Comparison of ENCODE assay signal across 8 cellular contexts in the genomic region with DNA sequence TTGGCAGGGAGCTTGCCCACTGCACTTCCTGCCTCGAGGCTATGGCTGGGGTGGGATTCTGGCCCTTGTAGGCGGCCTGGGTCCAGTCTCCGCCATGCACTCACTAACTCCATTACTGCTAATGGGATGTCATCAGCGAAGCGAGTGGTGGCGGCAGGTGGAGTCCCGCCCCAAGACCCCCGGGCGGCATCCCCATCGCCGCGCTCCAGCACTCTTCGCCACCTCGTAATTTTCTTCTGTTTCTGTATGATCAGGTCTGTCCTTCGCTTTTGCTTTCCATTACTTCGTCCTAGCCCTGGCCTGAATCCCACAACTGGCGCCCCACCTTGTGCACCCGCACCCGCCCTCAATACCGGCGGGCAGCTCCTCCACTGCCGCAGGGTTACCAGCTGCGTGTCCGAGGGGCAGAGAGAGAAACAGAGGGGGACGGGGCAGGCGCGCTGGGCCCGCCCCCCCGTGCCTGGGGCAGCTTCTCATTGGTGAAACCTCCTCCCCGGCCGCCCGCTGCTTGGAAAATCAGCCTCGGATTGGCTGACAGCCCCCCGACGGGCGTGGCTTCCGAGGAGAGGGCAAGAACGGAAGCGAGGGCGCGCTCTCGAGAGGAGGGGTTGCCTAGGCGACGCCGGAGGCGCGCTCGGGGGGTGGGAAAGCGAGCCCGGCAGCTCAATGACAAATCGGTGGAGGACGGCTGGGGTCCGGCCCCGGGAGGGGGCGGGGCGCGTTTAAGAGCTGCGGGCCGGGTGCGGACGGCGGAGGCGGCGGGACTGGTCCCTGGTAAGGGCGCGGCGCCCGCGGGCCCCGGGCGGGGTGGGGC. TPM values are rescaled to one million over a fixed set of nuclear protein-coding genes. Genes with fewer than 3 reads are reported as not detected.
DNase-seq lines count a peak whose midpoint lies in the region; TF ChIP-seq lines count a peak whose summit lies in the region.

A gene with protein sequence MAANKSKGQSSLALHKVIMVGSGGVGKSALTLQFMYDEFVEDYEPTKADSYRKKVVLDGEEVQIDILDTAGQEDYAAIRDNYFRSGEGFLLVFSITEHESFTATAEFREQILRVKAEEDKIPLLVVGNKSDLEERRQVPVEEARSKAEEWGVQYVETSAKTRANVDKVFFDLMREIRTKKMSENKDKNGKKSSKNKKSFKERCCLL (plus strand): TSS at position 646 of the 814 bp plus-strand sequence. CDS start 25,813 bp downstream, outside the sequence.

- H3K4me1 ChIP-seq in neuronal stem cell (ENCODE audit: control insufficient read depth in 2 of 2, insufficient read depth in 1 of 2, low read depth in 1 of 2, low read length in 2 of 2), result peaks cover 6 to 8% of the 10 kb centered on the region in 2 donors

- H2AK5ac ChIP-seq in neuronal stem cell (ENCODE audit: low read depth, low read length), result no peak within 1 kb of the TSS

- in situ Hi-C loops in SK-MEL-5 (cut with HindIII; ENCODE audit: low pct_unique_long_range_greater_than_20kb, low sequenced_read_pairs), result no loop called here

- WGBS in neuronal stem cell (ENCODE audit: extremely low coverage in 2 of 2, insufficient read length in 2 of 2, insufficient replicate concordance in 1 of 2), 2 donors, result no CpG with 5 or more reads among the region's 71 CpGs

- POLR2A ChIA-PET in HEK293T (lab: Yijun Ruan, JAX), result interaction anchor here (0.9 to 1.5 kb wide), 6 partner anchors 12 to 61 kb away, joined by 3 to 6 read pairs (median 3); a partner anchor contains a TSS

- H3K9me3 ChIP-seq in neuronal stem cell (replicated peaks in 1 of 2; ENCODE audit: control insufficient read depth in 2 of 2, insufficient read depth in 1 of 2, low read depth in 1 of 2, low read length in 2 of 2), result no peaks in the 10 kb centered on the region

- H3K79me1 ChIP-seq in neuronal stem cell (ENCODE audit: low read depth, low read length), result peaks cover 2% of the 10 kb centered on the region

- peak within 1 kb of the TSS; percentile 90 for H3K4me2 ChIP-seq in neuronal stem cell (ENCODE audit: insufficient read depth, low read length, poor library complexity, severe bottlenecking)

- H2BK120ac ChIP-seq in neuronal stem cell (ENCODE audit: low read depth, low read length), result no peak within 1 kb of the TSS

- no peak within 1 kb of the TSS for H4K91ac ChIP-seq in neuronal stem cell (ENCODE audit: low read depth, low read length, poor library complexity)

- peak within 1 kb of the TSS; percentile 59 for H2BK5ac ChIP-seq in neuronal stem cell (ENCODE audit: low read length)

- peak within 1 kb of the TSS; percentile 88 for H3K9ac ChIP-seq in neuronal stem cell (ENCODE audit: low read depth, low read length, poor library complexity)

- H2BK15ac ChIP-seq in neuronal stem cell (ENCODE audit: low read length), result no peak within 1 kb of the TSS

- no peak within 1 kb of the TSS for H3K4ac ChIP-seq in neuronal stem cell (ENCODE audit: low read length)

- H3K4me3 ChIP-seq in neuronal stem cell (ENCODE audit: low read length in 2 of 2), result peak within 1 kb of the TSS; percentile 64 to 88

- no peaks in the 10 kb centered on the region for H3K36me3 ChIP-seq in neuronal stem cell (replicated peaks in 1 of 2; ENCODE audit: control insufficient read depth in 2 of 2, insufficient read depth in 2 of 2, low read length in 2 of 2)

- H2AFZ ChIP-seq in neuronal stem cell (ENCODE audit: low read length), result peak within 1 kb of the TSS; percentile 99

- no peak within 1 kb of the TSS for H2BK12ac ChIP-seq in neuronal stem cell (ENCODE audit: low read length)

- CTCF ChIA-PET in HEK293T (lab: Yijun Ruan, JAX), result interaction anchor here (1.7 kb wide), 1 partner anchor 61 kb away, joined by 4 read pairs; no protein-coding TSS in a partner anchor

- no peak within 1 kb of the TSS for H3K14ac ChIP-seq in neuronal stem cell (ENCODE audit: low read length)

- H3K18ac ChIP-seq in neuronal stem cell (ENCODE audit: low read length), result peak within 1 kb of the TSS; percentile 93

- TF ChIP-seq CTCF in subcutaneous adipose tissue (IDR thresholded peaks at IDR 0.05; ENCODE audit: low read depth), result no peak

- peaks cover 0 to 33% (median 3%) of the 10 kb centered on the region in 3 experiments for H3K27me3 ChIP-seq in neuronal stem cell (ENCODE audit: control insufficient read depth in 3 of 3, insufficient read depth in 3 of 3, low read depth in 1 of 3, low read length in 3 of 3)

- DNase-seq in GF-D8 (lab: John Stamatoyannopoulos, UW) (peak; percentile 90), HEK293T (ENCODE audit: extremely low spot score) (peak; percentile 98), MV-4-11 (lab: John Stamatoyannopoulos, UW) (peak; percentile 95), SK-MEL-5 (ENCODE audit: low read depth, low spot score) (peak; percentile 97), foreskin melanocyte (peak; percentile 96), neuronal stem cell (ENCODE audit: low spot score) (peak; percentile 99)
- peak; percentile 99 for DNase-seq in activated naive CD4-positive, alpha-beta T cell treated with Interleukin-2 at 50 U/mL for 16 hours

- H4K8ac ChIP-seq in neuronal stem cell (ENCODE audit: low read depth, low read length), result no peak within 1 kb of the TSS

- peak within 1 kb of the TSS; percentile 75 for H3K27ac ChIP-seq in neuronal stem cell (replicated peaks; ENCODE audit: low read length)

- H3K23ac ChIP-seq in neuronal stem cell (ENCODE audit: low read depth, low read length, poor library complexity), result peak within 1 kb of the TSS; percentile 36

TF ChIP-seq in HEK293T, 16 proteins besides CTCF, POLR2A, EP300 and RAD21:
- TF ChIP-seq CTBP1 (IDR thresholded peaks at IDR 0.05; ENCODE audit: borderline replicate concordance) (no peak), L3MBTL2 (conservative IDR thresholded peaks at IDR 0.05) (peak; percentile 59)
- TF ChIP-seq, protein P1, sequence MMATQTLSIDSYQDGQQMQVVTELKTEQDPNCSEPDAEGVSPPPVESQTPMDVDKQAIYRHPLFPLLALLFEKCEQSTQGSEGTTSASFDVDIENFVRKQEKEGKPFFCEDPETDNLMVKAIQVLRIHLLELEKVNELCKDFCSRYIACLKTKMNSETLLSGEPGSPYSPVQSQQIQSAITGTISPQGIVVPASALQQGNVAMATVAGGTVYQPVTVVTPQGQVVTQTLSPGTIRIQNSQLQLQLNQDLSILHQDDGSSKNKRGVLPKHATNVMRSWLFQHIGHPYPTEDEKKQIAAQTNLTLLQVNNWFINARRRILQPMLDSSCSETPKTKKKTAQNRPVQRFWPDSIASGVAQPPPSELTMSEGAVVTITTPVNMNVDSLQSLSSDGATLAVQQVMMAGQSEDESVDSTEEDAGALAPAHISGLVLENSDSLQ (IDR thresholded peaks at IDR 0.05), result peak; percentile 79; the same call in 1 of the 2 replicates
TF ChIP-seq in HEK293T: peak in this region for 2.

RNA-seq across cellular contexts. Expression of the gene that starts here (rescaled TPM):
- 31.5 and 33.5 TPM in 2 replicates for total RNA-seq in SK-MEL-5 (2014; rRNA removed; shearing (Covaris generic))
- polyA plus RNA-seq in SK-MEL-5 (2015; cell fraction: cytosol; rRNA removed), result 30.7 and 33.8 TPM in 2 replicates
- 7.5 and 11.1 TPM in 2 replicates for polyA plus RNA-seq in SK-MEL-5 (2015; cell fraction: nucleus; rRNA removed)
- polyA plus RNA-seq in neuronal stem cell (2013, experiment 1 of 2), result 43.4 TPM
- 44.2 TPM for polyA plus RNA-seq in neuronal stem cell (2013, experiment 2 of 2)
- total RNA-seq in subcutaneous adipose tissue, result 10 to 100 TPM; 54.2 to 84.0 (median 56.8) TPM

Comparison
In these comparisons a context has a peak if more than half of its experiments do, and no peak if none do; other contexts are left out.
1. Peak in every context shown above with its lines: DNase-seq, H3K4me3 ChIP-seq and H3K27ac ChIP-seq.